In the genomic region with DNA sequence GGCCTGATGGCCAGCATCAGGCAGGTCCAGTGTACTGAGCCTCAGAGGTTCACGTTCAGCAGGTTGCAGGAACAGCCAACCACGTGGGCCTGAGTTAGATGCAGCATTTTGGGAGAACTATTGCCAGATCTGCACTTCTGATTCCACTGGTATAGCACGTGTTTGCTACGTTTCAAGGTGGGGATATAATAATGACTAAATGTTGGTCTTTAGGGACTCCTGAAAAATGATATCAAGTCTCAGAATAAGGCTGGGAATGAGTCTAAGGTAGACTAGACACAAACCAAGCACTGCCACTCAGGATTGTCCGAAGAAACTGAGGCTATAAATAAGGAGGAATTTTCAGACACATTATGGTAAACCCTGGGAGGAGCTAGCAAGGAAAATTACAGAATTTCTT, we compare ENCODE assay signal across 15 cellular contexts.
DNase-seq lines count a peak whose midpoint lies in the region; ATAC-seq, FAIRE-seq and TF ChIP-seq lines count a peak whose summit lies in the region.
"Had no signal": no experiment of that assay in that cellular context is flagged by ENCODE, and none has a peak within 500 bp of the region (broad histone marks: within the 10 kb centered on the region; RNA-seq: fewer than 3 reads in every experiment).

No MANE protein-coding gene starts in this region.

- peak overlapping the region in 8 of 10 donors; percentile 40 to 88 (median 80) for H3K27ac ChIP-seq in heart right ventricle
- H3K27ac ChIP-seq in GM12878 (ENCODE audit: control insufficient read depth, insufficient read depth) = peak overlapping the region; percentile 68
- H3K27ac ChIP-seq: vagina had no signal

- H3K9me3 ChIP-seq in heart right ventricle (no peaks in the 10 kb centered on the region), GM12878 (replicated peaks; ENCODE audit: control insufficient read depth, insufficient read depth, low read length) (no peaks in the 10 kb centered on the region)
- H3K9me3 ChIP-seq: vagina had no signal

- peaks cover 0 to 24% (median 0%) of the 10 kb centered on the region in 9 donors for H3K36me3 ChIP-seq in heart right ventricle
- H3K36me3 ChIP-seq in GM12878 (ENCODE audit: control insufficient read depth in 2 of 2, insufficient read depth in 2 of 2, low read length in 1 of 2) = peaks cover 4 to 11% of the 10 kb centered on the region in 2 experiments; a peak in 3 of 4 replicates
- H3K36me3 ChIP-seq: vagina had no signal

- H3K27me3 Mint-ChIP-seq in naive B cell (no peaks in the 10 kb centered on the region), type B pancreatic cell (no peaks in the 10 kb centered on the region)

- H3K9me3 Mint-ChIP-seq in naive B cell (no peaks in the 10 kb centered on the region), type B pancreatic cell (no peaks in the 10 kb centered on the region)
- H3K9me3 Mint-ChIP-seq: activated naive CD4-positive, alpha-beta T cell treated with anti-CD3 and anti-CD28 coated beads, Interleukin-2, amount 50 U/mL, for 72 hours had no signal

- TF ChIP-seq POLR2A in GM12878 (IDR thresholded peaks at IDR 0.05; ENCODE audit: low read depth, low read length) = no peak

- H4K20me1 ChIP-seq in GM12878 (ENCODE audit: control insufficient read depth, insufficient read depth) = no peaks in the 10 kb centered on the region

- CTCF ChIA-PET in GM12878 (lab: Yijun Ruan, JAX) = interaction anchor here (1.0 to 2.7 kb wide), 4 partner anchors 35 to 108 kb away, joined by 3 to 12 read pairs (median 5); partner anchors contain the start of gene ESR2

- H3K27me3 ChIP-seq in heart right ventricle (no peaks in the 10 kb centered on the region), GM12878 (replicated peaks in 1 of 2; ENCODE audit: control insufficient read depth in 2 of 2, insufficient read depth in 2 of 2, low read length in 1 of 2) (no peaks in the 10 kb centered on the region)
- H3K27me3 ChIP-seq: vagina had no signal

- TF ChIP-seq CTCF in heart right ventricle (IDR thresholded peaks at IDR 0.05) (no peak), GM12878 (IDR thresholded peaks at IDR 0.05 in 2 of 3, conservative IDR thresholded peaks at IDR 0.05 in 1 of 3; ENCODE audit: control insufficient read depth in 2 of 3, extremely low read depth in 1 of 3, insufficient read depth in 1 of 3, low read depth in 3 of 3, low read length in 3 of 3) (no peak), type B pancreatic cell (conservative IDR thresholded peaks at IDR 0.05) (no peak)

- no peaks in the 10 kb centered on the region; the same call in none of the 2 replicates for H3K79me2 ChIP-seq in GM12878 (ENCODE audit: control insufficient read depth, insufficient read depth, low read length)

- POLR2A ChIA-PET in GM12878 (lab: Charles Lee) = interaction anchor here (0.6 to 1.1 kb wide), 3 partner anchors 21 to 38 kb away, joined by 3 read pairs; no protein-coding TSS in a partner anchor

- ATAC-seq in heart right ventricle (no peak), left ventricle myocardium superior (no peak), GM12878 (no peak), naive B cell (ENCODE audit: low read depth in 2 of 2) (no peak), GM19351 (IDR thresholded peaks at IDR 0.05; ENCODE audit: unreplicated experiment) (no peak)

- intact Hi-C loops in heart right ventricle (cut with DNase I) = no loop called here
- intact Hi-C loops in left ventricle myocardium superior (cut with micrococcal nuclease) = no loop called here
- intact Hi-C loops in GM12878 (cut with micrococcal nuclease; ENCODE audit: unreplicated experiment) = loop anchor here (5.0 kb wide), 1 partner anchor 36 kb away; no protein-coding TSS in a partner anchor

- SMC1A ChIA-PET in GM12878 (lab: Charles Lee; ENCODE audit: uncharacterized antibody, unreplicated experiment) = interaction anchor here (0.6 to 4.3 kb wide), 7 partner anchors 8 to 99 kb away, joined by 3 to 21 read pairs (median 5); partner anchors contain the start of gene ESR2

- TF ChIP-seq RAD21 in GM12878 (IDR thresholded peaks at IDR 0.05; ENCODE audit: insufficient read depth, low read depth, low read length) = no peak

- DNase-seq in heart right ventricle (no peak), left ventricle myocardium superior (no peak), GM12878 (ENCODE audit: low read depth, low spot score) (no peak), naive B cell (no peak), type B pancreatic cell (ENCODE audit: extremely low spot score, unreplicated experiment) (no peak), germinal center (ENCODE audit: low spot score) (no peak)
- no peak for DNase-seq in stimulated activated CD4-positive, alpha-beta T cell treated with anti-CD3 and anti-CD28 coated beads, Interleukin-4, amount 100 ng/mL, for 24 hours
- DNase-seq: activated CD8-positive, alpha-beta memory T cell treated with anti-CD3 and anti-CD28 coated beads, Interleukin-2, amount 50 U/mL, for 48 hours; Calu3; cerebellar nuclear complex; NCI-H2227 treated with DMSO at 0.1 percent for 48 hours; stimulated activated CD4-positive, alpha-beta T cell treated with anti-CD3 and anti-CD28 coated beads, Interleukin-2, amount 100 ng/mL, for 48 hours had no signal

- no peak for FAIRE-seq in GM12878 (lab: Jason Lieb, UNC)

- 73 to 76% methylated on average over 5 of the region's 5 CpGs for WGBS in heart right ventricle, 2 donors
- WGBS in GM12878 (ENCODE audit: insufficient coverage, insufficient replicate concordance, low lambda C conversion rate, missing lambda C conversion rate) = 84% methylated on average over 5 of the region's 5 CpGs

- peak overlapping the region; percentile 46; the same call in 1 of the 2 replicates for H3K9ac ChIP-seq in GM12878 (ENCODE audit: control insufficient read depth, insufficient read depth, low read length)

- peaks cover 43 to 79% (median 43%) of the 10 kb centered on the region in 3 donors for H3K4me1 Mint-ChIP-seq in naive B cell
- peaks cover 55% of the 10 kb centered on the region for H3K4me1 Mint-ChIP-seq in type B pancreatic cell (ENCODE audit: unreplicated experiment)

- peak overlapping the region; percentile 51 for H3K4me2 ChIP-seq in GM12878 (ENCODE audit: control insufficient read depth, insufficient read depth)

- peak overlapping the region; percentile 97 to 100 (median 98) for H3K27ac Mint-ChIP-seq in naive B cell
- no peak overlapping the region for H3K27ac Mint-ChIP-seq in type B pancreatic cell

- BruUV-seq in GM12878 (replicated peaks; lab: Mats Ljungman, UMichigan) = no TSS peak

- H3K4me3 ChIP-seq in heart right ventricle (no peak overlapping the region), GM12878 (no peak overlapping the region)

- RAD21 ChIA-PET in GM12878 (lab: Charles Lee; ENCODE audit: unreplicated experiment) = interaction anchor here (0.9 to 2.9 kb wide), 6 partner anchors 23 to 102 kb away, joined by 3 to 12 read pairs (median 4); no protein-coding TSS in a partner anchor

- in situ Hi-C loops in GM12878 (cut with MboI) = no loop called here

- H3K4me1 ChIP-seq in heart right ventricle (peaks cover 4 to 68% (median 53%) of the 10 kb centered on the region in 9 donors), GM12878 (ENCODE audit: control insufficient read depth, insufficient read depth, low read length) (peaks cover 30% of the 10 kb centered on the region)
- H3K4me1 ChIP-seq: vagina had no signal

- no peak for TF ChIP-seq EP300 in GM12878 (IDR thresholded peaks at IDR 0.05; ENCODE audit: borderline replicate concordance in 1 of 2, control insufficient read depth in 1 of 2, low read depth in 2 of 2, low read length in 2 of 2)

- peak overlapping the region; percentile 68 to 97 (median 87) for H3K4me3 Mint-ChIP-seq in naive B cell
- H3K4me3 Mint-ChIP-seq in type B pancreatic cell = peak overlapping the region; percentile 91

- H3K36me3 Mint-ChIP-seq in naive B cell = peaks cover 0 to 6% of the 10 kb centered on the region in 2 donors
- peaks cover 14% of the 10 kb centered on the region for H3K36me3 Mint-ChIP-seq in type B pancreatic cell
- H3K36me3 Mint-ChIP-seq: activated naive CD4-positive, alpha-beta T cell treated with anti-CD3 and anti-CD28 coated beads, Interleukin-2, amount 50 U/mL, for 72 hours had no signal

- peak overlapping the region; percentile 0; the same call in 1 of the 2 replicates for H2AFZ ChIP-seq in GM12878 (ENCODE audit: control insufficient read depth, low read depth, low read length)

TF ChIP-seq in GM12878, 131 proteins besides CTCF, POLR2A, EP300 and RAD21:
- TF ChIP-seq ZSCAN29 (IDR thresholded peaks at IDR 0.05) (no peak), SPI1 (IDR thresholded peaks at IDR 0.05; ENCODE audit: borderline replicate concordance, insufficient read depth, low read depth, low read length) (no peak), FOXM1 (IDR thresholded peaks at IDR 0.05; ENCODE audit: low read depth, low read length) (no peak)
- TF ChIP-seq, protein P1, sequence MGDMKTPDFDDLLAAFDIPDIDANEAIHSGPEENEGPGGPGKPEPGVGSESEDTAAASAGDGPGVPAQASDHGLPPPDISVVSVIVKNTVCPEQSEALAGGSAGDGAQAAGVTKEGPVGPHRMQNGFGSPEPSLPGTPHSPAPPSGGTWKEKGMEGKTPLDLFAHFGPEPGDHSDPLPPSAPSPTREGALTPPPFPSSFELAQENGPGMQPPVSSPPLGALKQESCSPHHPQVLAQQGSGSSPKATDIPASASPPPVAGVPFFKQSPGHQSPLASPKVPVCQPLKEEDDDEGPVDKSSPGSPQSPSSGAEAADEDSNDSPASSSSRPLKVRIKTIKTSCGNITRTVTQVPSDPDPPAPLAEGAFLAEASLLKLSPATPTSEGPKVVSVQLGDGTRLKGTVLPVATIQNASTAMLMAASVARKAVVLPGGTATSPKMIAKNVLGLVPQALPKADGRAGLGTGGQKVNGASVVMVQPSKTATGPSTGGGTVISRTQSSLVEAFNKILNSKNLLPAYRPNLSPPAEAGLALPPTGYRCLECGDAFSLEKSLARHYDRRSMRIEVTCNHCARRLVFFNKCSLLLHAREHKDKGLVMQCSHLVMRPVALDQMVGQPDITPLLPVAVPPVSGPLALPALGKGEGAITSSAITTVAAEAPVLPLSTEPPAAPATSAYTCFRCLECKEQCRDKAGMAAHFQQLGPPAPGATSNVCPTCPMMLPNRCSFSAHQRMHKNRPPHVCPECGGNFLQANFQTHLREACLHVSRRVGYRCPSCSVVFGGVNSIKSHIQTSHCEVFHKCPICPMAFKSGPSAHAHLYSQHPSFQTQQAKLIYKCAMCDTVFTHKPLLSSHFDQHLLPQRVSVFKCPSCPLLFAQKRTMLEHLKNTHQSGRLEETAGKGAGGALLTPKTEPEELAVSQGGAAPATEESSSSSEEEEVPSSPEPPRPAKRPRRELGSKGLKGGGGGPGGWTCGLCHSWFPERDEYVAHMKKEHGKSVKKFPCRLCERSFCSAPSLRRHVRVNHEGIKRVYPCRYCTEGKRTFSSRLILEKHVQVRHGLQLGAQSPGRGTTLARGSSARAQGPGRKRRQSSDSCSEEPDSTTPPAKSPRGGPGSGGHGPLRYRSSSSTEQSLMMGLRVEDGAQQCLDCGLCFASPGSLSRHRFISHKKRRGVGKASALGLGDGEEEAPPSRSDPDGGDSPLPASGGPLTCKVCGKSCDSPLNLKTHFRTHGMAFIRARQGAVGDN (IDR thresholded peaks at IDR 0.05) = no peak
